9 cellular contexts compared by ENCODE assay signal in the genomic region with DNA sequence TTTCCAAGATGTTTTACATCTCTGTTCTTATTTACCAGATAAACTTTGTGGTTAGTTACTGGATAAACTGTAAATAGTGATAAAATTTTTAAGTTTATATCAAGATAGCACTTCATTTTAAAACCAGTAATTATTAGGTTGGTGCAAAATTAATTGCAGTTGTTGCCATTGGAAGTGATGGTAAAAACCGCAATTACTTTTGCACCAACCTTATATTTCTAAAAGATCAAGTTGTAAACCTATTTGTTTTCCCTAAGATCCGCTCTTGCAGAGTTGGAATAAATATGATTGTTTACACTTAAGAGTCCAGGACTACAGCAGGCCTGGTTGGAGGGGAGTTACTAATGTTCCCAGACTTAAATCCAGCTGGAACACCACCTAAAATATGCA. TPM values are rescaled to one million over a fixed set of nuclear protein-coding genes. Genes with fewer than 3 reads are reported as not detected.
DNase-seq lines count a peak whose midpoint lies in the region; ATAC-seq and TF ChIP-seq lines count a peak whose summit lies in the region.
"Had no signal": no experiment of that assay in that cellular context is flagged by ENCODE, and none has a peak within 500 bp of the region (broad histone marks: within the 10 kb centered on the region; RNA-seq: fewer than 3 reads in every experiment).

No MANE protein-coding gene starts in this region.

- H3K27me3 ChIP-seq in GM06990 (replicated peaks; ENCODE audit: control insufficient read depth, insufficient read depth, low read length), result no peaks in the 10 kb centered on the region
- peaks cover 17% of the 10 kb centered on the region for H3K27me3 ChIP-seq in iPS-18a (ENCODE audit: control insufficient read depth, insufficient read depth, low read length)

- no peak overlapping the region for H3K27ac ChIP-seq in iPS-18a (ENCODE audit: low read length)

- no peaks in the 10 kb centered on the region for H3K36me3 Mint-ChIP-seq in activated T-helper 17 cell treated with anti-CD3 and anti-CD28 coated beads, Interleukin-2, amount 50 U/mL, for 72 hours (ENCODE audit: low read depth)

- DNase-seq in GM06990 (ENCODE audit: extremely low read depth, insufficient read length) (no peak), skeletal muscle cell (ENCODE audit: low read depth) (no peak), NCI-H187 treated with DMSO at 0.1 percent for 48 hours (lab: John Stamatoyannopoulos, UW) (no peak), NCI-H526 treated with DMSO at 0.1 percent for 48 hours (lab: John Stamatoyannopoulos, UW) (no peak)
- DNase-seq: NCI-H748 treated with DMSO at 0.1 percent for 48 hours had no signal

- ATAC-seq in activated T-helper 17 cell treated with anti-CD3 and anti-CD28 coated beads, Interleukin-2, amount 50 U/mL, for 72 hours (replicated peaks), result no peak
- ATAC-seq in HG03354 (IDR thresholded peaks at IDR 0.05; ENCODE audit: poor library complexity, severe bottlenecking, unreplicated experiment), result no peak
- no peak for ATAC-seq in HG02852 (IDR thresholded peaks at IDR 0.05; ENCODE audit: unreplicated experiment)

- no peaks in the 10 kb centered on the region for H3K9me3 ChIP-seq in iPS-18a (ENCODE audit: control insufficient read depth, low read depth, low read length)

- H3K9me3 Mint-ChIP-seq in activated T-helper 17 cell treated with anti-CD3 and anti-CD28 coated beads, Interleukin-2, amount 50 U/mL, for 72 hours, result no peaks in the 10 kb centered on the region

- peaks cover 3% of the 10 kb centered on the region for H3K27me3 Mint-ChIP-seq in activated T-helper 17 cell treated with anti-CD3 and anti-CD28 coated beads, Interleukin-2, amount 50 U/mL, for 72 hours

- peaks cover 6% of the 10 kb centered on the region for H3K4me1 ChIP-seq in iPS-18a (ENCODE audit: control insufficient read depth, low read depth, low read length)

- H3K9ac ChIP-seq in iPS-18a (ENCODE audit: low read length), result peak overlapping the region; percentile 57

- TF ChIP-seq CTCF in GM06990 (IDR thresholded peaks at IDR 0.05; ENCODE audit: insufficient read depth, low read length, poor library complexity, severe bottlenecking), result no peak

- H3K4me3 ChIP-seq in GM06990 (replicated peaks; ENCODE audit: low read depth, low read length), result peak overlapping the region; percentile 47; the same call in 1 of the 2 replicates
- H3K4me3 ChIP-seq in iPS-18a (ENCODE audit: low read length), result peak overlapping the region; percentile 83
- peak overlapping the region; percentile 63 for H3K4me3 ChIP-seq in skeletal muscle cell (ENCODE audit: low read depth, low read length)

- H3K4me1 Mint-ChIP-seq in activated T-helper 17 cell treated with anti-CD3 and anti-CD28 coated beads, Interleukin-2, amount 50 U/mL, for 72 hours, result no peaks in the 10 kb centered on the region

- no peaks in the 10 kb centered on the region for H3K36me3 ChIP-seq in GM06990 (ENCODE audit: control insufficient read depth, insufficient read depth, low read length)
- H3K36me3 ChIP-seq in iPS-18a (ENCODE audit: control insufficient read depth, low read depth, low read length), result no peaks in the 10 kb centered on the region

- H3K4me3 Mint-ChIP-seq in activated T-helper 17 cell treated with anti-CD3 and anti-CD28 coated beads, Interleukin-2, amount 50 U/mL, for 72 hours, result peak overlapping the region; percentile 72

- no peak overlapping the region for H3K27ac Mint-ChIP-seq in activated T-helper 17 cell treated with anti-CD3 and anti-CD28 coated beads, Interleukin-2, amount 50 U/mL, for 72 hours

RNA-seq across cellular contexts. Expression of gene AOX1, which starts 0.5 kb away (rescaled TPM):
- total RNA-seq in activated T-helper 17 cell treated with anti-CD3 and anti-CD28 coated beads, Interleukin-2, amount 50 U/mL, for 72 hours, result under 1 TPM; 0.04 to 0.95 TPM

RNA-seq across cellular contexts. Expression of gene SGO2, which starts 59.3 kb away (rescaled TPM):
- total RNA-seq in activated T-helper 17 cell treated with anti-CD3 and anti-CD28 coated beads, Interleukin-2, amount 50 U/mL, for 72 hours, result 10 to 100 TPM; 51.2 to 67.7 TPM
